9 cellular contexts compared by ENCODE assay signal in genomic region chr9:115164511-115164974, GRCh38. TPM values are rescaled to one million over a fixed set of nuclear protein-coding genes. Genes with fewer than 3 reads are reported as not detected.
DNase-seq lines count a peak whose midpoint lies in the region; FAIRE-seq and TF ChIP-seq lines count a peak whose summit lies in the region.
"Had no signal": no experiment of that assay in that cellular context is flagged by ENCODE, and none has a peak within 500 bp of the region (broad histone marks: within the 10 kb centered on the region; RNA-seq: fewer than 3 reads in every experiment).

No MANE protein-coding gene starts in this region.

- H3K36me3 ChIP-seq in adipocyte (ENCODE audit: control insufficient read depth, insufficient read depth, low read length, severe bottlenecking): no peaks in the 10 kb centered on the region
- H3K36me3 ChIP-seq in keratinocyte (ENCODE audit: control insufficient read depth in 2 of 2, extremely low read depth in 1 of 2, insufficient read depth in 2 of 2, low read length in 2 of 2): no peaks in the 10 kb centered on the region

- no peak overlapping the region for H3K4me2 ChIP-seq in keratinocyte (ENCODE audit: control insufficient read depth, extremely low read depth, insufficient read depth, low read depth, low read length)

- H3K9me3 ChIP-seq in AG04450 (ENCODE audit: control insufficient read depth, insufficient read depth, low read length): no peaks in the 10 kb centered on the region
- H3K9me3 ChIP-seq in adipocyte (ENCODE audit: control insufficient read depth, low read length): no peaks in the 10 kb centered on the region
- peaks cover 2% of the 10 kb centered on the region for H3K9me3 ChIP-seq in keratinocyte (ENCODE audit: control insufficient read depth, low read depth, low read length)

- TF ChIP-seq CTCF in AG04450 (IDR thresholded peaks at IDR 0.05; ENCODE audit: low read depth, low read length) (no peak), keratinocyte (optimal IDR thresholded peaks at IDR 0.05 in 1 of 3, IDR thresholded peaks at IDR 0.05 in 1 of 3, conservative IDR thresholded peaks at IDR 0.05 in 1 of 3; ENCODE audit: extremely low read depth in 1 of 3, insufficient read depth in 2 of 3, low read length in 3 of 3) (no peak), coronary artery (IDR thresholded peaks at IDR 0.05) (no peak)

- H3K27ac ChIP-seq in AG04450 (ENCODE audit: low read depth, low read length) (peak overlapping the region; percentile 13), keratinocyte (ENCODE audit: control insufficient read depth, insufficient read depth, low read length) (peak overlapping the region; percentile 56), coronary artery (no peak overlapping the region)

- DNase-seq in AG04450 (ENCODE audit: low read depth, low spot score): no peak
- peak; percentile 38 for DNase-seq in HTR-8/SVneo (ENCODE audit: insufficient read length, low spot score)
- peak; percentile 53 for DNase-seq in adipocyte (ENCODE audit: low read depth)
- DNase-seq in keratinocyte (ENCODE audit: low read depth, low spot score): no peak
- no peak for DNase-seq in KG1 (lab: John Stamatoyannopoulos, UW)
- DNase-seq in NCI-H1092 treated with DMSO at 0.1 percent for 48 hours (lab: John Stamatoyannopoulos, UW): no peak
- no peak for DNase-seq in activated T-cell treated with anti-CD3 and anti-CD28 coated beads, Interleukin-2, amount 50 U/mL, for 1 hour
- DNase-seq in coronary artery (ENCODE audit: low spot score): no peak
- DNase-seq: CD4-positive, CD25-positive, alpha-beta regulatory T cell had no signal

- FAIRE-seq in HTR-8/SVneo (lab: Jason Lieb, UNC): peak; percentile 48
- peak; percentile 74 for FAIRE-seq in keratinocyte (lab: Jason Lieb, UNC)

- H3K27me3 ChIP-seq in AG04450 (ENCODE audit: control insufficient read depth, insufficient read depth, low read length) (no peaks in the 10 kb centered on the region), adipocyte (replicated peaks; ENCODE audit: control insufficient read depth, insufficient read depth, low read length) (no peaks in the 10 kb centered on the region), keratinocyte (ENCODE audit: control insufficient read depth, extremely low read depth, insufficient read depth, low read length) (no peaks in the 10 kb centered on the region)

- H3K79me2 ChIP-seq in keratinocyte (ENCODE audit: control insufficient read depth, insufficient read depth, low read length): no peaks in the 10 kb centered on the region

- no peak overlapping the region for H3K4me3 ChIP-seq in AG04450 (ENCODE audit: low read depth, low read length)
- no peak overlapping the region for H3K4me3 ChIP-seq in adipocyte (ENCODE audit: low read length)
- no peak overlapping the region for H3K4me3 ChIP-seq in keratinocyte (ENCODE audit: control insufficient read depth in 2 of 3, extremely low read depth in 1 of 3, insufficient read depth in 2 of 3, low read depth in 1 of 3, low read length in 3 of 3)
- no peak overlapping the region for H3K4me3 ChIP-seq in coronary artery

- H4K20me1 ChIP-seq in keratinocyte (ENCODE audit: control insufficient read depth, extremely low read depth, insufficient read depth, low read length): no peaks in the 10 kb centered on the region

- no peaks in the 10 kb centered on the region for H3K9me1 ChIP-seq in keratinocyte (ENCODE audit: control insufficient read depth, extremely low read depth, insufficient read depth, low read length)

- H3K9ac ChIP-seq in adipocyte (ENCODE audit: low read length) (peak overlapping the region; percentile 42), keratinocyte (ENCODE audit: control insufficient read depth, extremely low read depth, insufficient read depth, low read length) (no peak overlapping the region)

- peak overlapping the region; percentile 6 for H2AFZ ChIP-seq in keratinocyte (ENCODE audit: control insufficient read depth, low read length)

- peaks cover 38% of the 10 kb centered on the region for H3K4me1 ChIP-seq in adipocyte (ENCODE audit: control insufficient read depth, insufficient read depth, low read length)
- H3K4me1 ChIP-seq in keratinocyte (ENCODE audit: control insufficient read depth, extremely low read depth, insufficient read depth, low read length): peaks cover 29% of the 10 kb centered on the region

- dilution Hi-C loops in keratinocyte (cut with MboI; ENCODE audit: extremely low pct_ligation_motif_present, low sequenced_read_pairs): no loop called here

- POLR2A ChIA-PET in AG04450 (lab: Yijun Ruan, JAX): no interaction called here

- CTCF ChIA-PET in AG04450 (lab: Charles Lee): no interaction called here

RNA-seq across cellular contexts. Expression of gene TNC, which starts 46.6 kb away (rescaled TPM):
- polyA plus RNA-seq in AG04450 (2011; rRNA removed) (265 and 319 TPM in 2 replicates), keratinocyte (50.0 to 103 TPM (median 58.7 TPM) in 3 replicates)
- polyA minus RNA-seq in AG04450 (2011; rRNA and poly(A)+ RNA removed): 341 and 440 TPM in 2 replicates
- polyA plus RNA-seq in keratinocyte (2011; ENCODE audit: low read depth): 9.7 TPM
- polyA plus RNA-seq in keratinocyte (2011; cell fraction: cytosol; rRNA removed): 11.0 and 13.9 TPM in 2 replicates
- polyA plus RNA-seq in keratinocyte (2011; cell fraction: nucleus; rRNA removed): 220 and 317 TPM in 2 replicates
- 9.3 and 67.3 TPM in 2 replicates for polyA plus RNA-seq in keratinocyte (2012; ENCODE audit: low replicate concordance)
- 156 to 171 TPM (median 163 TPM) in 3 replicates for polyA minus RNA-seq in keratinocyte
- polyA minus RNA-seq in keratinocyte (2011; cell fraction: cytosol; rRNA and poly(A)+ RNA removed): 52.0 TPM
- polyA minus RNA-seq in keratinocyte (2011; cell fraction: nucleus; rRNA and poly(A)+ RNA removed): 323 and 527 TPM in 2 replicates
- polyA plus RNA-seq: CD4-positive, CD25-positive, alpha-beta regulatory T cell had no signal

Comparison
In these comparisons a context has a peak if more than half of its experiments do, and no peak if none do; other contexts are left out.
1. DNase-seq: peak in HTR-8/SVneo (single experiment) and adipocyte (single experiment); none in AG04450 (single experiment), keratinocyte (single experiment), KG1 (single experiment), NCI-H1092 treated with DMSO at 0.1 percent for 48 hours (single experiment), activated T-cell treated with anti-CD3 and anti-CD28 coated beads, Interleukin-2, amount 50 U/mL, for 1 hour (single experiment) and coronary artery (single experiment).
2. H3K27ac ChIP-seq: peak in AG04450 (single experiment) and keratinocyte (single experiment); none in coronary artery (0 of 2).